In the genomic region with DNA sequence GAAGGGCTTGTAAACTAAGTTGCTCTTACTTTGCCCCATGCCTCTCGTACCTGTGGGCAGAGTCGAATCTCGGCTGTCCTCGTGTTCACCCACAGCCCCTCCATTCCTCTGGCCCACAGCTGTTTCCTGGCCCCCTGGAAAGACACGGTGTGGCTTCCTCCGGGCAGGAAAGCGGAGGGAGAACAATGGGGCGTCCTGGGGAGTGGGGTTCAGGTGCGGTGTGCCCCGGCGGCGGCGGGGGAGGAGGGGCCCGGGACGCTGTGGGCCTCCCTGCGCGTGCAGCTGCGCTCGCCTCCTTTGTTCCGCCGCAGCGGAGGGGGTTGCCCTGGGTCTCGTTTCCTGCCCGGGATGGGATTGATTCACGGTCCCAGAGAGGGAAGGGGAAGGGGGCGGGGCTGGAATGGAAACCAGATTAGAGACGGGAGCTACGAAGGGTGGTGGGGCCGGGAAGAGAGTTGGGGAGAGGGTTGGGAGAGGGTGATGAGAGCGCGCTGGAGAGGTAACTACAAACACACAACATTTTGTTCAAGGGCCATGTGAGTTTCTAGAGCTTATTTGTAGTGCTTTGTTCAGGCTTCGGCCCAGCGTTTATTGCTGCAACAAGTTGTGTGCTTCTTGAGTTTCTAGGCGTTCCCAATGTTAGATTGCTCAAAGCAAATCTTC, we compare ENCODE assay signal across 1 cellular context.
TF ChIP-seq lines count a peak whose summit lies in the region.

No MANE protein-coding gene starts in this region.

TF ChIP-seq in HepG2, 621 proteins besides CTCF, POLR2A, EP300 and RAD21 (continued from another document):
- TF ChIP-seq, protein P1, sequence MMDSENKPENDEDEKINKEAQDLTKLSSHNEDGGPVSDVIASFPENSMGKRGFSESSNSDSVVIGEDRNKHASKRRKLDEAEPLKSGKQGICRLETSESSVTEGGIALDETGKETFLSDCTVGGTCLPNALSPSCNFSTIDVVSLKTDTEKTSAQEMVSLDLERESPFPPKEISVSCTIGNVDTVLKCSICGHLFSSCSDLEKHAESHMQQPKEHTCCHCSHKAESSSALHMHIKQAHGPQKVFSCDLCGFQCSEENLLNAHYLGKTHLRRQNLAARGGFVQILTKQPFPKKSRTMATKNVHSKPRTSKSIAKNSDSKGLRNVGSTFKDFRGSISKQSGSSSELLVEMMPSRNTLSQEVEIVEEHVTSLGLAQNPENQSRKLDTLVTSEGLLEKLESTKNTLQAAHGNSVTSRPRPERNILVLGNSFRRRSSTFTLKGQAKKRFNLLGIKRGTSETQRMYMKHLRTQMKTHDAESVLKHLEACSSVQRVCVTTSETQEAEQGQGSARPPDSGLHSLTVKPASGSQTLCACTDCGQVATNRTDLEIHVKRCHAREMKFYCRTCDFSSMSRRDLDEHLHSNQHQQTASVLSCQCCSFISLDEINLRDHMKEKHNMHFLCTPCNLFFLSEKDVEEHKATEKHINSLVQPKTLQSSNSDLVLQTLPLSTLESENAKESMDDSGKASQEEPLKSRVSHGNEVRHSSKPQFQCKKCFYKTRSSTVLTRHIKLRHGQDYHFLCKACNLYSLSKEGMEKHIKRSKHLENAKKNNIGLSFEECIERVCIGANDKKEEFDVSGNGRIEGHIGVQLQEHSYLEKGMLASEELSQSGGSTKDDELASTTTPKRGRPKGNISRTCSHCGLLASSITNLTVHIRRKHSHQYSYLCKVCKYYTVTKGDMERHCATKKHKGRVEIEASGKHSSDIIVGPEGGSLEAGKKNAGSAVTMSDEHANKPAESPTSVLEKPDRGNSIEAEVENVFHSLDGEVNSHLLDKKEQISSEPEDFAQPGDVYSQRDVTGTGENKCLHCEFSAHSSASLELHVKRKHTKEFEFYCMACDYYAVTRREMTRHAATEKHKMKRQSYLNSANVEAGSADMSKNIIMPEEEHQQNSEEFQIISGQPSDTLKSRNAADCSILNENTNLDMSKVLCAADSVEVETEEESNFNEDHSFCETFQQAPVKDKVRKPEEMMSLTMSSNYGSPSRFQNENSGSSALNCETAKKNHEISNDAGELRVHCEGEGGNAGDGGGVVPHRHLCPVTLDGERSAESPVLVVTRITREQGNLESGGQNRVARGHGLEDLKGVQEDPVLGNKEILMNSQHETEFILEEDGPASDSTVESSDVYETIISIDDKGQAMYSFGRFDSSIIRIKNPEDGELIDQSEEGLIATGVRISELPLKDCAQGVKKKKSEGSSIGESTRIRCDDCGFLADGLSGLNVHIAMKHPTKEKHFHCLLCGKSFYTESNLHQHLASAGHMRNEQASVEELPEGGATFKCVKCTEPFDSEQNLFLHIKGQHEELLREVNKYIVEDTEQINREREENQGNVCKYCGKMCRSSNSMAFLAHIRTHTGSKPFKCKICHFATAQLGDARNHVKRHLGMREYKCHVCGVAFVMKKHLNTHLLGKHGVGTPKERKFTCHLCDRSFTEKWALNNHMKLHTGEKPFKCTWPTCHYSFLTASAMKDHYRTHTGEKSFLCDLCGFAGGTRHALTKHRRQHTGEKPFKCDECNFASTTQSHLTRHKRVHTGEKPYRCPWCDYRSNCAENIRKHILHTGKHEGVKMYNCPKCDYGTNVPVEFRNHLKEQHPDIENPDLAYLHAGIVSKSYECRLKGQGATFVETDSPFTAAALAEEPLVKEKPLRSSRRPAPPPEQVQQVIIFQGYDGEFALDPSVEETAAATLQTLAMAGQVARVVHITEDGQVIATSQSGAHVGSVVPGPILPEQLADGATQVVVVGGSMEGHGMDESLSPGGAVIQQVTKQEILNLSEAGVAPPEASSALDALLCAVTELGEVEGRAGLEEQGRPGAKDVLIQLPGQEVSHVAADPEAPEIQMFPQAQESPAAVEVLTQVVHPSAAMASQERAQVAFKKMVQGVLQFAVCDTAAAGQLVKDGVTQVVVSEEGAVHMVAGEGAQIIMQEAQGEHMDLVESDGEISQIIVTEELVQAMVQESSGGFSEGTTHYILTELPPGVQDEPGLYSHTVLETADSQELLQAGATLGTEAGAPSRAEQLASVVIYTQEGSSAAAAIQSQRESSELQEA (CRISPR knock-in tag; IDR thresholded peaks at IDR 0.05; ENCODE audit: not compliant biosample characterization): no peak
- TF ChIP-seq, protein P2, sequence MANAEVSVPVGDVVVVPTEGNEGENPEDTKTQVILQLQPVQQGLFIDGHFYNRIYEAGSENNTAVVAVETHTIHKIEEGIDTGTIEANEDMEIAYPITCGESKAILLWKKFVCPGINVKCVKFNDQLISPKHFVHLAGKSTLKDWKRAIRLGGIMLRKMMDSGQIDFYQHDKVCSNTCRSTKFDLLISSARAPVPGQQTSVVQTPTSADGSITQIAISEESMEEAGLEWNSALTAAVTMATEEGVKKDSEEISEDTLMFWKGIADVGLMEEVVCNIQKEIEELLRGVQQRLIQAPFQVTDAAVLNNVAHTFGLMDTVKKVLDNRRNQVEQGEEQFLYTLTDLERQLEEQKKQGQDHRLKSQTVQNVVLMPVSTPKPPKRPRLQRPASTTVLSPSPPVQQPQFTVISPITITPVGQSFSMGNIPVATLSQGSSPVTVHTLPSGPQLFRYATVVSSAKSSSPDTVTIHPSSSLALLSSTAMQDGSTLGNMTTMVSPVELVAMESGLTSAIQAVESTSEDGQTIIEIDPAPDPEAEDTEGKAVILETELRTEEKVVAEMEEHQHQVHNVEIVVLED (CRISPR knock-in tag; IDR thresholded peaks at IDR 0.05; ENCODE audit: borderline replicate concordance): peak; percentile 45
- TF ChIP-seq CBX1 (IDR thresholded peaks at IDR 0.05; ENCODE audit: low read depth) (peak; percentile 29), ZSCAN21 (CRISPR knock-in tag; IDR thresholded peaks at IDR 0.05; ENCODE audit: borderline replicate concordance) (peak; percentile 65; the same call in 1 of the 2 replicates), ZNF549 (CRISPR knock-in tag; IDR thresholded peaks at IDR 0.05) (no peak), ZNF616 (CRISPR knock-in tag; IDR thresholded peaks at IDR 0.05; ENCODE audit: low read depth) (no peak; the same call in 1 of the 2 replicates), ZNF564 (CRISPR knock-in tag; IDR thresholded peaks at IDR 0.05) (no peak; the same call in 1 of the 2 replicates), ZNF138 (CRISPR knock-in tag; IDR thresholded peaks at IDR 0.05; ENCODE audit: low read depth) (no peak; the same call in 1 of the 2 replicates)
- TF ChIP-seq, protein P3, sequence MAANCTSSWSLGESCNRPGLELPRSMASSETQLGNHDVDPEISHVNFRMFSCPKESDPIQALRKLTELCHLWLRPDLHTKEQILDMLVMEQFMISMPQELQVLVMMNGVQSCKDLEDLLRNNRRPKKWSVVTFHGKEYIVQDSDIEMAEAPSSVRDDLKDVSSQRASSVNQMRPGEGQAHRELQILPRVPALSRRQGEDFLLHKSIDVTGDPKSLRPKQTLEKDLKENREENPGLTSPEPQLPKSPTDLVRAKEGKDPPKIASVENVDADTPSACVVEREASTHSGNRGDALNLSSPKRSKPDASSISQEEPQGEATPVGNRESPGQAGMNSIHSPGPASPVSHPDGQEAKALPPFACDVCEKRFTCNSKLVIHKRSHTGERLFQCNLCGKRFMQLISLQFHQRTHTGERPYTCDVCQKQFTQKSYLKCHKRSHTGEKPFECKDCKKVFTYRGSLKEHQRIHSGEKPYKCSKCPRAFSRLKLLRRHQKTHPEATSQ (CRISPR knock-in tag; IDR thresholded peaks at IDR 0.05; ENCODE audit: borderline replicate concordance): 0 out of 2 replicates have a peak, but pooled peaks have one; percentile 40
